ENCODE assay signal across 1 cellular context in genomic region chr3:195907730-195908438, GRCh38.
TF ChIP-seq lines count a peak whose summit lies in the region.

No MANE protein-coding gene starts in this region.

TF ChIP-seq in SK-N-SH treated with all-trans-retinoic acid at 6 μM for 48 hours, 23 proteins besides CTCF, POLR2A, EP300 and RAD21 (continued from another document):
- TF ChIP-seq, protein P1, sequence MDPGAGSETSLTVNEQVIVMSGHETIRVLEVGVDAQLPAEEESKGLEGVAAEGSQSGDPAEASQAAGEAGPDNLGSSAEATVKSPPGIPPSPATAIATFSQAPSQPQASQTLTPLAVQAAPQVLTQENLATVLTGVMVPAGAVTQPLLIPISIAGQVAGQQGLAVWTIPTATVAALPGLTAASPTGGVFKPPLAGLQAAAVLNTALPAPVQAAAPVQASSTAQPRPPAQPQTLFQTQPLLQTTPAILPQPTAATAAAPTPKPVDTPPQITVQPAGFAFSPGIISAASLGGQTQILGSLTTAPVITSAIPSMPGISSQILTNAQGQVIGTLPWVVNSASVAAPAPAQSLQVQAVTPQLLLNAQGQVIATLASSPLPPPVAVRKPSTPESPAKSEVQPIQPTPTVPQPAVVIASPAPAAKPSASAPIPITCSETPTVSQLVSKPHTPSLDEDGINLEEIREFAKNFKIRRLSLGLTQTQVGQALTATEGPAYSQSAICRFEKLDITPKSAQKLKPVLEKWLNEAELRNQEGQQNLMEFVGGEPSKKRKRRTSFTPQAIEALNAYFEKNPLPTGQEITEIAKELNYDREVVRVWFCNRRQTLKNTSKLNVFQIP (CRISPR knock-in tag; IDR thresholded peaks at IDR 0.05; ENCODE audit: borderline replicate concordance, low read depth): no peak
- TF ChIP-seq ZFP3 (CRISPR knock-in tag; IDR thresholded peaks at IDR 0.05): no peak
